1 cellular context compared by ENCODE assay signal in genomic region chr19:38975214-38975860, GRCh38.
A peak's percentile ranks its signal among the peaks of the same experiment; 100 is the strongest.
TF ChIP-seq lines count a peak whose summit lies in the region.

TSS of gene FBXO17 (minus strand) at chr19:38975742. CDS start at chr19:38950319, 25,423 bp downstream.

TF ChIP-seq in GM12878, 131 proteins besides CTCF, POLR2A, EP300 and RAD21 (continued from another document and continues in another):
- TF ChIP-seq MXI1 (IDR thresholded peaks at IDR 0.05; ENCODE audit: low read depth, low read length) (no peak), ATF3 (IDR thresholded peaks at IDR 0.05; ENCODE audit: borderline replicate concordance, extremely low read depth, low read depth, low read length) (no peak), RCOR1 (conservative IDR thresholded peaks at IDR 0.05; ENCODE audit: low read depth, low read length) (no peak), SMAD5 (IDR thresholded peaks at IDR 0.05; ENCODE audit: low read depth) (no peak), HSF1 (IDR thresholded peaks at IDR 0.05; ENCODE audit: low read depth, low read length) (no peak), NFYA (IDR thresholded peaks at IDR 0.05; ENCODE audit: borderline replicate concordance, low read depth, low read length) (no peak), MAX (IDR thresholded peaks at IDR 0.05; ENCODE audit: low read depth, low read length) (no peak), CREB1 (IDR thresholded peaks at IDR 0.05; ENCODE audit: low read depth) (no peak), ZBTB33 (IDR thresholded peaks at IDR 0.05) (no peak), KDM1A (IDR thresholded peaks at IDR 0.05; ENCODE audit: borderline replicate concordance) (no peak), NRF1 (conservative IDR thresholded peaks at IDR 0.05; ENCODE audit: low read depth, low read length) (no peak), IKZF2 (IDR thresholded peaks at IDR 0.05) (no peak), SPI1 (IDR thresholded peaks at IDR 0.05; ENCODE audit: borderline replicate concordance, insufficient read depth, low read depth, low read length) (no peak), ZNF274 (IDR thresholded peaks at IDR 0.05; ENCODE audit: insufficient read depth, insufficient read length) (no peak), EGR1 (IDR thresholded peaks at IDR 0.05; ENCODE audit: borderline replicate concordance in 1 of 2, low read depth in 2 of 2, low read length in 2 of 2) (peak in 1 of 2 experiments; percentile 63; a peak in 1 of 3 replicates), KAT2A (conservative IDR thresholded peaks at IDR 0.05; ENCODE audit: control insufficient read depth, low read depth, low read length) (no peak), YBX1 (IDR thresholded peaks at IDR 0.05) (no peak), BACH1 (IDR thresholded peaks at IDR 0.05; ENCODE audit: borderline replicate concordance) (no peak), CBFB (IDR thresholded peaks at IDR 0.05; ENCODE audit: low read depth) (no peak), CHD1 (IDR thresholded peaks at IDR 0.05; ENCODE audit: low read depth, low read length) (no peak), NR2C1 (IDR thresholded peaks at IDR 0.05) (no peak), ZNF384 (IDR thresholded peaks at IDR 0.05; ENCODE audit: borderline replicate concordance, low read depth, low read length) (no peak), YY1 (IDR thresholded peaks at IDR 0.05; ENCODE audit: low read depth, low read length) (no peak), BMI1 (IDR thresholded peaks at IDR 0.05; ENCODE audit: borderline replicate concordance) (no peak), NR2C2 (IDR thresholded peaks at IDR 0.05; ENCODE audit: borderline replicate concordance, control insufficient read depth, insufficient read length, low read depth) (no peak), WRNIP1 (IDR thresholded peaks at IDR 0.05; ENCODE audit: borderline replicate concordance, low read depth, low read length) (no peak), NFIC (IDR thresholded peaks at IDR 0.05; ENCODE audit: low read depth, low read length) (no peak), ZNF207 (IDR thresholded peaks at IDR 0.05; ENCODE audit: borderline replicate concordance) (no peak), PML (IDR thresholded peaks at IDR 0.05; ENCODE audit: low read length) (no peak), IRF5 (IDR thresholded peaks at IDR 0.05; ENCODE audit: borderline replicate concordance) (no peak), SIX5 (IDR thresholded peaks at IDR 0.05; ENCODE audit: low read depth, low read length, severe bottlenecking) (no peak), NBN (IDR thresholded peaks at IDR 0.05) (no peak), TAF1 (IDR thresholded peaks at IDR 0.05; ENCODE audit: borderline replicate concordance, low read depth, low read length) (no peak), SRF (IDR thresholded peaks at IDR 0.05; ENCODE audit: low read depth in 2 of 2, low read length in 2 of 2) (no peak), DPF2 (IDR thresholded peaks at IDR 0.05) (peak; percentile 18; the same call in 1 of the 2 replicates), SMAD1 (IDR thresholded peaks at IDR 0.05; ENCODE audit: low read depth, partially characterized antibody) (no peak), TBL1XR1 (IDR thresholded peaks at IDR 0.05; ENCODE audit: low read depth, low read length) (no peak), MYC (IDR thresholded peaks at IDR 0.05; ENCODE audit: insufficient read depth, insufficient read length, insufficient replicate concordance, low read length, severe bottlenecking) (no peak), MEF2A (IDR thresholded peaks at IDR 0.05; ENCODE audit: insufficient read depth, low read depth, low read length) (no peak), HDGF (IDR thresholded peaks at IDR 0.05) (no peak), GABPA (IDR thresholded peaks at IDR 0.05; ENCODE audit: low read depth) (no peak)
- TF ChIP-seq, protein P1, sequence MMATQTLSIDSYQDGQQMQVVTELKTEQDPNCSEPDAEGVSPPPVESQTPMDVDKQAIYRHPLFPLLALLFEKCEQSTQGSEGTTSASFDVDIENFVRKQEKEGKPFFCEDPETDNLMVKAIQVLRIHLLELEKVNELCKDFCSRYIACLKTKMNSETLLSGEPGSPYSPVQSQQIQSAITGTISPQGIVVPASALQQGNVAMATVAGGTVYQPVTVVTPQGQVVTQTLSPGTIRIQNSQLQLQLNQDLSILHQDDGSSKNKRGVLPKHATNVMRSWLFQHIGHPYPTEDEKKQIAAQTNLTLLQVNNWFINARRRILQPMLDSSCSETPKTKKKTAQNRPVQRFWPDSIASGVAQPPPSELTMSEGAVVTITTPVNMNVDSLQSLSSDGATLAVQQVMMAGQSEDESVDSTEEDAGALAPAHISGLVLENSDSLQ (IDR thresholded peaks at IDR 0.05): no peak
- TF ChIP-seq, protein P2, sequence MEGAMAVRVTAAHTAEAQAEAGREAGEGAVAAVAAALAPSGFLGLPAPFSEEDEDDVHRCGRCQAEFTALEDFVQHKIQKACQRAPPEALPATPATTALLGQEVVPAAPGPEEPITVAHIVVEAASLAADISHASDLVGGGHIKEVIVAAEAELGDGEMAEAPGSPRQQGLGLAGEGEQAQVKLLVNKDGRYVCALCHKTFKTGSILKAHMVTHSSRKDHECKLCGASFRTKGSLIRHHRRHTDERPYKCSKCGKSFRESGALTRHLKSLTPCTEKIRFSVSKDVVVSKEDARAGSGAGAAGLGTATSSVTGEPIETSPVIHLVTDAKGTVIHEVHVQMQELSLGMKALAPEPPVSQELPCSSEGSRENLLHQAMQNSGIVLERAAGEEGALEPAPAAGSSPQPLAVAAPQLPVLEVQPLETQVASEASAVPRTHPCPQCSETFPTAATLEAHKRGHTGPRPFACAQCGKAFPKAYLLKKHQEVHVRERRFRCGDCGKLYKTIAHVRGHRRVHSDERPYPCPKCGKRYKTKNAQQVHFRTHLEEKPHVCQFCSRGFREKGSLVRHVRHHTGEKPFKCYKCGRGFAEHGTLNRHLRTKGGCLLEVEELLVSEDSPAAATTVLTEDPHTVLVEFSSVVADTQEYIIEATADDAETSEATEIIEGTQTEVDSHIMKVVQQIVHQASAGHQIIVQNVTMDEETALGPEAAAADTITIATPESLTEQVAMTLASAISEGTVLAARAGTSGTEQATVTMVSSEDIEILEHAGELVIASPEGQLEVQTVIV (IDR thresholded peaks at IDR 0.05; ENCODE audit: borderline replicate concordance, partially characterized antibody): no peak
- TF ChIP-seq, protein P3, sequence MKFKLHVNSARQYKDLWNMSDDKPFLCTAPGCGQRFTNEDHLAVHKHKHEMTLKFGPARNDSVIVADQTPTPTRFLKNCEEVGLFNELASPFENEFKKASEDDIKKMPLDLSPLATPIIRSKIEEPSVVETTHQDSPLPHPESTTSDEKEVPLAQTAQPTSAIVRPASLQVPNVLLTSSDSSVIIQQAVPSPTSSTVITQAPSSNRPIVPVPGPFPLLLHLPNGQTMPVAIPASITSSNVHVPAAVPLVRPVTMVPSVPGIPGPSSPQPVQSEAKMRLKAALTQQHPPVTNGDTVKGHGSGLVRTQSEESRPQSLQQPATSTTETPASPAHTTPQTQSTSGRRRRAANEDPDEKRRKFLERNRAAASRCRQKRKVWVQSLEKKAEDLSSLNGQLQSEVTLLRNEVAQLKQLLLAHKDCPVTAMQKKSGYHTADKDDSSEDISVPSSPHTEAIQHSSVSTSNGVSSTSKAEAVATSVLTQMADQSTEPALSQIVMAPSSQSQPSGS (IDR thresholded peaks at IDR 0.05; ENCODE audit: low read length): no peak
- TF ChIP-seq, protein P4, sequence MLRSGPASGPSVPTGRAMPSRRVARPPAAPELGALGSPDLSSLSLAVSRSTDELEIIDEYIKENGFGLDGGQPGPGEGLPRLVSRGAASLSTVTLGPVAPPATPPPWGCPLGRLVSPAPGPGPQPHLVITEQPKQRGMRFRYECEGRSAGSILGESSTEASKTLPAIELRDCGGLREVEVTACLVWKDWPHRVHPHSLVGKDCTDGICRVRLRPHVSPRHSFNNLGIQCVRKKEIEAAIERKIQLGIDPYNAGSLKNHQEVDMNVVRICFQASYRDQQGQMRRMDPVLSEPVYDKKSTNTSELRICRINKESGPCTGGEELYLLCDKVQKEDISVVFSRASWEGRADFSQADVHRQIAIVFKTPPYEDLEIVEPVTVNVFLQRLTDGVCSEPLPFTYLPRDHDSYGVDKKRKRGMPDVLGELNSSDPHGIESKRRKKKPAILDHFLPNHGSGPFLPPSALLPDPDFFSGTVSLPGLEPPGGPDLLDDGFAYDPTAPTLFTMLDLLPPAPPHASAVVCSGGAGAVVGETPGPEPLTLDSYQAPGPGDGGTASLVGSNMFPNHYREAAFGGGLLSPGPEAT (IDR thresholded peaks at IDR 0.05; ENCODE audit: low read depth): no peak
- TF ChIP-seq, protein P5, sequence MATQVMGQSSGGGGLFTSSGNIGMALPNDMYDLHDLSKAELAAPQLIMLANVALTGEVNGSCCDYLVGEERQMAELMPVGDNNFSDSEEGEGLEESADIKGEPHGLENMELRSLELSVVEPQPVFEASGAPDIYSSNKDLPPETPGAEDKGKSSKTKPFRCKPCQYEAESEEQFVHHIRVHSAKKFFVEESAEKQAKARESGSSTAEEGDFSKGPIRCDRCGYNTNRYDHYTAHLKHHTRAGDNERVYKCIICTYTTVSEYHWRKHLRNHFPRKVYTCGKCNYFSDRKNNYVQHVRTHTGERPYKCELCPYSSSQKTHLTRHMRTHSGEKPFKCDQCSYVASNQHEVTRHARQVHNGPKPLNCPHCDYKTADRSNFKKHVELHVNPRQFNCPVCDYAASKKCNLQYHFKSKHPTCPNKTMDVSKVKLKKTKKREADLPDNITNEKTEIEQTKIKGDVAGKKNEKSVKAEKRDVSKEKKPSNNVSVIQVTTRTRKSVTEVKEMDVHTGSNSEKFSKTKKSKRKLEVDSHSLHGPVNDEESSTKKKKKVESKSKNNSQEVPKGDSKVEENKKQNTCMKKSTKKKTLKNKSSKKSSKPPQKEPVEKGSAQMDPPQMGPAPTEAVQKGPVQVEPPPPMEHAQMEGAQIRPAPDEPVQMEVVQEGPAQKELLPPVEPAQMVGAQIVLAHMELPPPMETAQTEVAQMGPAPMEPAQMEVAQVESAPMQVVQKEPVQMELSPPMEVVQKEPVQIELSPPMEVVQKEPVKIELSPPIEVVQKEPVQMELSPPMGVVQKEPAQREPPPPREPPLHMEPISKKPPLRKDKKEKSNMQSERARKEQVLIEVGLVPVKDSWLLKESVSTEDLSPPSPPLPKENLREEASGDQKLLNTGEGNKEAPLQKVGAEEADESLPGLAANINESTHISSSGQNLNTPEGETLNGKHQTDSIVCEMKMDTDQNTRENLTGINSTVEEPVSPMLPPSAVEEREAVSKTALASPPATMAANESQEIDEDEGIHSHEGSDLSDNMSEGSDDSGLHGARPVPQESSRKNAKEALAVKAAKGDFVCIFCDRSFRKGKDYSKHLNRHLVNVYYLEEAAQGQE (IDR thresholded peaks at IDR 0.05; ENCODE audit: low read depth, low read length): no peak
